In genomic region chr3:37906734-37907282, GRCh38 we compare ENCODE assay signal across 10 cellular contexts. TPM values are rescaled to one million over a fixed set of nuclear protein-coding genes. Genes with fewer than 3 reads are reported as not detected.
DNase-seq lines count a peak whose midpoint lies in the region; ATAC-seq and TF ChIP-seq lines count a peak whose summit lies in the region.
"Had no signal": no experiment of that assay in that cellular context is flagged by ENCODE, and none has a peak within 500 bp of the region (broad histone marks: within the 10 kb centered on the region; RNA-seq: fewer than 3 reads in every experiment).

No MANE protein-coding gene starts in this region.

- intact Hi-C loops in vagina (cut with DNase I) = no loop called here
- intact Hi-C loops in aorta (cut with DNase I) = no loop called here

- H3K36me3 ChIP-seq in vagina (no peaks in the 10 kb centered on the region), aorta (ENCODE audit: control insufficient read depth in 1 of 2, insufficient read depth in 2 of 2, low read length in 1 of 2) (no peaks in the 10 kb centered on the region)

- 87 to 92% methylated on average over 5 of the region's 5 CpGs for WGBS in aorta, 2 donors

- H3K4me1 ChIP-seq in vagina = peaks cover 46% of the 10 kb centered on the region
- H3K4me1 ChIP-seq in aorta (ENCODE audit: control insufficient read depth in 1 of 2, insufficient read depth in 2 of 2, low read length in 2 of 2) = peaks cover 17 to 19% of the 10 kb centered on the region in 2 donors

- ATAC-seq in aorta (ENCODE audit: low FRiP score) = no peak

- H3K9me3 ChIP-seq in vagina = no peaks in the 10 kb centered on the region
- H3K9me3 ChIP-seq in aorta (ENCODE audit: control insufficient read depth, low read length) = no peaks in the 10 kb centered on the region

- DNase-seq in stimulated activated CD4-positive, alpha-beta T cell treated with anti-CD3 and anti-CD28 coated beads, Interleukin-1b, Interleukin-23, amount 100 ng/mL, for 48 hours = peak; percentile 8
- no peak for DNase-seq in stimulated activated CD4-positive, alpha-beta T cell treated with anti-CD3 and anti-CD28 coated beads, Interleukin-4, amount 100 ng/mL, for 1 hour
- DNase-seq in myocyte (ENCODE audit: low read depth) (peak; percentile 54), vagina (ENCODE audit: extremely low spot score in 2 of 2) (no peak), erythroblast (lab: John Stamatoyannopoulos, UW) (no peak), aorta (no peak), NCI-H2081 (lab: John Stamatoyannopoulos, UW) (no peak)
- DNase-seq: activated CD4-positive, alpha-beta T cell treated with anti-CD3 and anti-CD28 coated beads for 1 hour; PC-9 had no signal

- H3K27ac ChIP-seq in angular gyrus (ENCODE audit: low read depth, low read length) = peak overlapping the region; percentile 84
- peak overlapping the region; percentile 73 for H3K27ac ChIP-seq in vagina
- peak overlapping the region in 1 of 2 donors; percentile 92 for H3K27ac ChIP-seq in aorta (ENCODE audit: low read depth in 1 of 2, low read length in 2 of 2)
- H3K27ac ChIP-seq: PC-9 had no signal

- H3K27me3 ChIP-seq in vagina (no peaks in the 10 kb centered on the region), aorta (ENCODE audit: control insufficient read depth in 1 of 2, insufficient read depth in 2 of 2, low read length in 1 of 2) (no peaks in the 10 kb centered on the region)

- H3K4me3 ChIP-seq in vagina = no peak overlapping the region
- H3K4me3 ChIP-seq in aorta (ENCODE audit: low read length in 2 of 2) = no peak overlapping the region
- H3K4me3 ChIP-seq: PC-9 had no signal

- TF ChIP-seq CTCF in vagina (IDR thresholded peaks at IDR 0.05) = no peak

- TF ChIP-seq POLR2A in vagina (IDR thresholded peaks at IDR 0.05) = no peak
- no peak for TF ChIP-seq POLR2A in erythroblast (IDR thresholded peaks at IDR 0.05; ENCODE audit: low read length)

RNA-seq across cellular contexts. Expression of gene CTDSPL, which starts 45.1 kb away (rescaled TPM):
- 48.9 and 108 TPM in 2 replicates for total RNA-seq in myocyte
- 57.9 TPM for polyA plus RNA-seq in myocyte (2012)
- 28.0 TPM for total RNA-seq in vagina
- total RNA-seq in aorta = 10 to 100 TPM; 45.3 to 48.0 TPM
- 10 to 100 TPM; 21.3 to 25.4 TPM for polyA plus RNA-seq in aorta

Comparison
In these comparisons a context has a peak if more than half of its experiments do, and no peak if none do; other contexts are left out.
1. DNase-seq: peak in stimulated activated CD4-positive, alpha-beta T cell treated with anti-CD3 and anti-CD28 coated beads, Interleukin-1b, Interleukin-23, amount 100 ng/mL, for 48 hours (single experiment) and myocyte (single experiment); none in stimulated activated CD4-positive, alpha-beta T cell treated with anti-CD3 and anti-CD28 coated beads, Interleukin-4, amount 100 ng/mL, for 1 hour (single experiment), vagina (0 of 2), erythroblast (0 of 2), aorta (0 of 2) and NCI-H2081 (0 of 2).